In the genomic region with DNA sequence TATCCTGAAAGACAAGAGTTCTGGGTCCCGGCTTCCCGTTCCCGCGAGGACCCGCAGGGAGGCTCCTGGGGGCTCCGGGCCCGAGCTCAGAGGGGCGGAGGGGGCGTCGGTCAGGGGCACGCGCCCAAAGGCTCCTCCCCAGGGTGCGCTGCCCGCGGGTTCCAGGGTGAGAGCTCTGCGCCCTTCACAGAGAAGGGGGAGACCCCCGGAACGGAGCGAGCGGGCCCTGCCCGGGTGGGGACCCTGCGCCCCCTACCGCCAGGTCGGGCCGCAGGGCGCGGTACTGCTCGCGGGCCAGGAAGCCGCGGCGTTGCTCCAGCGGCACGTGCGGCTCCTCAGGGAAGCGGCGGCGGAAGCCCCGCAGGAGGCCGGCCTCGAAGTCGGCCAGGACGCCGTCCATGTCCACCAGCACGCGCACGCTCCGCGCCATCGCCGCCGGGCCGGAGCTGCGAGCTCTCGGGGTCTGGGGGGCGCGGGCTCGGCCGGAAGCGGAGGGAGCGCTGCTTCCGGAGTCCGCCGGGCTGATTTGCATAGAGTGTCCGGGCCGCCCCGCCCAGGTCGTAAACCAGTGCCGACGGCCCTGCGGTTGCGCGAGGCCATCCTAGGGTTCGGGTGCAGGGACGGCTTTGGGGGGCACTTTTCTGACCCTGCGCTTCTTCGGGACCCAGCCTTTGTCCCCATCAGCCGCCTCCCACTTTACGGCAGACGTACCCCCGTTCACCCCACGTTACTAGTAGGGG, we compare ENCODE assay signal across 1 cellular context.
TF ChIP-seq lines count a peak whose summit lies in the region.

A gene (minus strand): TSS at position 465 of the 740 bp plus-strand sequence. CDS start 35 bp downstream, at position 430.

TF ChIP-seq in HepG2, 621 proteins besides CTCF, POLR2A, EP300 and RAD21 (continued from another document and continues in another):
- TF ChIP-seq, protein P1, sequence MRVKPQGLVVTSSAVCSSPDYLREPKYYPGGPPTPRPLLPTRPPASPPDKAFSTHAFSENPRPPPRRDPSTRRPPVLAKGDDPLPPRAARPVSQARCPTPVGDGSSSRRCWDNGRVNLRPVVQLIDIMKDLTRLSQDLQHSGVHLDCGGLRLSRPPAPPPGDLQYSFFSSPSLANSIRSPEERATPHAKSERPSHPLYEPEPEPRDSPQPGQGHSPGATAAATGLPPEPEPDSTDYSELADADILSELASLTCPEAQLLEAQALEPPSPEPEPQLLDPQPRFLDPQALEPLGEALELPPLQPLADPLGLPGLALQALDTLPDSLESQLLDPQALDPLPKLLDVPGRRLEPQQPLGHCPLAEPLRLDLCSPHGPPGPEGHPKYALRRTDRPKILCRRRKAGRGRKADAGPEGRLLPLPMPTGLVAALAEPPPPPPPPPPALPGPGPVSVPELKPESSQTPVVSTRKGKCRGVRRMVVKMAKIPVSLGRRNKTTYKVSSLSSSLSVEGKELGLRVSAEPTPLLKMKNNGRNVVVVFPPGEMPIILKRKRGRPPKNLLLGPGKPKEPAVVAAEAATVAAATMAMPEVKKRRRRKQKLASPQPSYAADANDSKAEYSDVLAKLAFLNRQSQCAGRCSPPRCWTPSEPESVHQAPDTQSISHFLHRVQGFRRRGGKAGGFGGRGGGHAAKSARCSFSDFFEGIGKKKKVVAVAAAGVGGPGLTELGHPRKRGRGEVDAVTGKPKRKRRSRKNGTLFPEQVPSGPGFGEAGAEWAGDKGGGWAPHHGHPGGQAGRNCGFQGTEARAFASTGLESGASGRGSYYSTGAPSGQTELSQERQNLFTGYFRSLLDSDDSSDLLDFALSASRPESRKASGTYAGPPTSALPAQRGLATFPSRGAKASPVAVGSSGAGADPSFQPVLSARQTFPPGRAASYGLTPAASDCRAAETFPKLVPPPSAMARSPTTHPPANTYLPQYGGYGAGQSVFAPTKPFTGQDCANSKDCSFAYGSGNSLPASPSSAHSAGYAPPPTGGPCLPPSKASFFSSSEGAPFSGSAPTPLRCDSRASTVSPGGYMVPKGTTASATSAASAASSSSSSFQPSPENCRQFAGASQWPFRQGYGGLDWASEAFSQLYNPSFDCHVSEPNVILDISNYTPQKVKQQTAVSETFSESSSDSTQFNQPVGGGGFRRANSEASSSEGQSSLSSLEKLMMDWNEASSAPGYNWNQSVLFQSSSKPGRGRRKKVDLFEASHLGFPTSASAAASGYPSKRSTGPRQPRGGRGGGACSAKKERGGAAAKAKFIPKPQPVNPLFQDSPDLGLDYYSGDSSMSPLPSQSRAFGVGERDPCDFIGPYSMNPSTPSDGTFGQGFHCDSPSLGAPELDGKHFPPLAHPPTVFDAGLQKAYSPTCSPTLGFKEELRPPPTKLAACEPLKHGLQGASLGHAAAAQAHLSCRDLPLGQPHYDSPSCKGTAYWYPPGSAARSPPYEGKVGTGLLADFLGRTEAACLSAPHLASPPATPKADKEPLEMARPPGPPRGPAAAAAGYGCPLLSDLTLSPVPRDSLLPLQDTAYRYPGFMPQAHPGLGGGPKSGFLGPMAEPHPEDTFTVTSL (CRISPR knock-in tag; IDR thresholded peaks at IDR 0.05; ENCODE audit: borderline replicate concordance): no peak
- TF ChIP-seq, protein P2, sequence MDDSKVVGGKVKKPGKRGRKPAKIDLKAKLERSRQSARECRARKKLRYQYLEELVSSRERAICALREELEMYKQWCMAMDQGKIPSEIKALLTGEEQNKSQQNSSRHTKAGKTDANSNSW (CRISPR knock-in tag; IDR thresholded peaks at IDR 0.05; ENCODE audit: borderline replicate concordance): 0 out of 2 replicates have a peak, but pooled peaks have one; percentile 57
- TF ChIP-seq, protein P3, sequence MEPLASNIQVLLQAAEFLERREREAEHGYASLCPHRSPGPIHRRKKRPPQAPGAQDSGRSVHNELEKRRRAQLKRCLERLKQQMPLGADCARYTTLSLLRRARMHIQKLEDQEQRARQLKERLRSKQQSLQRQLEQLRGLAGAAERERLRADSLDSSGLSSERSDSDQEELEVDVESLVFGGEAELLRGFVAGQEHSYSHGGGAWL (CRISPR knock-in tag; IDR thresholded peaks at IDR 0.05): peak; percentile 98
- TF ChIP-seq ZNF337 (CRISPR knock-in tag; IDR thresholded peaks at IDR 0.05; ENCODE audit: borderline replicate concordance, low read depth) (no peak), ZNF224 (CRISPR knock-in tag; IDR thresholded peaks at IDR 0.05) (no peak), SMC3 (IDR thresholded peaks at IDR 0.05; ENCODE audit: low read length) (no peak; the same call in 1 of the 2 replicates), PHF20 (CRISPR knock-in tag; IDR thresholded peaks at IDR 0.05) (peak; percentile 78), ZSCAN12 (CRISPR knock-in tag; IDR thresholded peaks at IDR 0.05) (peak; percentile 92), ZNF205 (CRISPR knock-in tag; IDR thresholded peaks at IDR 0.05) (peak; percentile 86; the same call in 1 of the 2 replicates), MXI1 (IDR thresholded peaks at IDR 0.05; ENCODE audit: borderline replicate concordance, low read depth, low read length) (peak; percentile 83; the same call in 2 of the 3 replicates), ZNF329 (CRISPR knock-in tag; IDR thresholded peaks at IDR 0.05; ENCODE audit: low read depth) (no peak), ZNF703 (CRISPR knock-in tag; IDR thresholded peaks at IDR 0.05; ENCODE audit: borderline replicate concordance) (no peak; the same call in 1 of the 2 replicates), KMT2B (CRISPR knock-in tag; IDR thresholded peaks at IDR 0.05) (peak; percentile 72), CENPX (CRISPR knock-in tag; IDR thresholded peaks at IDR 0.05) (no peak), HNF4A (CRISPR knock-in tag; IDR thresholded peaks at IDR 0.05) (no peak), MXD4 (CRISPR knock-in tag; IDR thresholded peaks at IDR 0.05) (peak; percentile 97), ZNF615 (CRISPR knock-in tag; IDR thresholded peaks at IDR 0.05; ENCODE audit: borderline replicate concordance) (no peak), NRL (CRISPR knock-in tag; IDR thresholded peaks at IDR 0.05; ENCODE audit: borderline replicate concordance) (no peak), REL (CRISPR knock-in tag; conservative IDR thresholded peaks at IDR 0.05) (no peak), IRF2 (CRISPR knock-in tag; IDR thresholded peaks at IDR 0.05) (no peak; the same call in 1 of the 2 replicates)
- TF ChIP-seq, protein P4, sequence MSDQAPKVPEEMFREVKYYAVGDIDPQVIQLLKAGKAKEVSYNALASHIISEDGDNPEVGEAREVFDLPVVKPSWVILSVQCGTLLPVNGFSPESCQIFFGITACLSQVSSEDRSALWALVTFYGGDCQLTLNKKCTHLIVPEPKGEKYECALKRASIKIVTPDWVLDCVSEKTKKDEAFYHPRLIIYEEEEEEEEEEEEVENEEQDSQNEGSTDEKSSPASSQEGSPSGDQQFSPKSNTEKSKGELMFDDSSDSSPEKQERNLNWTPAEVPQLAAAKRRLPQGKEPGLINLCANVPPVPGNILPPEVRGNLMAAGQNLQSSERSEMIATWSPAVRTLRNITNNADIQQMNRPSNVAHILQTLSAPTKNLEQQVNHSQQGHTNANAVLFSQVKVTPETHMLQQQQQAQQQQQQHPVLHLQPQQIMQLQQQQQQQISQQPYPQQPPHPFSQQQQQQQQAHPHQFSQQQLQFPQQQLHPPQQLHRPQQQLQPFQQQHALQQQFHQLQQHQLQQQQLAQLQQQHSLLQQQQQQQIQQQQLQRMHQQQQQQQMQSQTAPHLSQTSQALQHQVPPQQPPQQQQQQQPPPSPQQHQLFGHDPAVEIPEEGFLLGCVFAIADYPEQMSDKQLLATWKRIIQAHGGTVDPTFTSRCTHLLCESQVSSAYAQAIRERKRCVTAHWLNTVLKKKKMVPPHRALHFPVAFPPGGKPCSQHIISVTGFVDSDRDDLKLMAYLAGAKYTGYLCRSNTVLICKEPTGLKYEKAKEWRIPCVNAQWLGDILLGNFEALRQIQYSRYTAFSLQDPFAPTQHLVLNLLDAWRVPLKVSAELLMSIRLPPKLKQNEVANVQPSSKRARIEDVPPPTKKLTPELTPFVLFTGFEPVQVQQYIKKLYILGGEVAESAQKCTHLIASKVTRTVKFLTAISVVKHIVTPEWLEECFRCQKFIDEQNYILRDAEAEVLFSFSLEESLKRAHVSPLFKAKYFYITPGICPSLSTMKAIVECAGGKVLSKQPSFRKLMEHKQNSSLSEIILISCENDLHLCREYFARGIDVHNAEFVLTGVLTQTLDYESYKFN (CRISPR knock-in tag; conservative IDR thresholded peaks at IDR 0.05): peak; percentile 43; the same call in 1 of the 2 replicates
- TF ChIP-seq, protein P5, sequence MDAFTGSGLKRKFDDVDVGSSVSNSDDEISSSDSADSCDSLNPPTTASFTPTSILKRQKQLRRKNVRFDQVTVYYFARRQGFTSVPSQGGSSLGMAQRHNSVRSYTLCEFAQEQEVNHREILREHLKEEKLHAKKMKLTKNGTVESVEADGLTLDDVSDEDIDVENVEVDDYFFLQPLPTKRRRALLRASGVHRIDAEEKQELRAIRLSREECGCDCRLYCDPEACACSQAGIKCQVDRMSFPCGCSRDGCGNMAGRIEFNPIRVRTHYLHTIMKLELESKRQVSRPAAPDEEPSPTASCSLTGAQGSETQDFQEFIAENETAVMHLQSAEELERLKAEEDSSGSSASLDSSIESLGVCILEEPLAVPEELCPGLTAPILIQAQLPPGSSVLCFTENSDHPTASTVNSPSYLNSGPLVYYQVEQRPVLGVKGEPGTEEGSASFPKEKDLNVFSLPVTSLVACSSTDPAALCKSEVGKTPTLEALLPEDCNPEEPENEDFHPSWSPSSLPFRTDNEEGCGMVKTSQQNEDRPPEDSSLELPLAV (CRISPR knock-in tag; conservative IDR thresholded peaks at IDR 0.05; ENCODE audit: low read depth): no peak
- TF ChIP-seq, protein P6, sequence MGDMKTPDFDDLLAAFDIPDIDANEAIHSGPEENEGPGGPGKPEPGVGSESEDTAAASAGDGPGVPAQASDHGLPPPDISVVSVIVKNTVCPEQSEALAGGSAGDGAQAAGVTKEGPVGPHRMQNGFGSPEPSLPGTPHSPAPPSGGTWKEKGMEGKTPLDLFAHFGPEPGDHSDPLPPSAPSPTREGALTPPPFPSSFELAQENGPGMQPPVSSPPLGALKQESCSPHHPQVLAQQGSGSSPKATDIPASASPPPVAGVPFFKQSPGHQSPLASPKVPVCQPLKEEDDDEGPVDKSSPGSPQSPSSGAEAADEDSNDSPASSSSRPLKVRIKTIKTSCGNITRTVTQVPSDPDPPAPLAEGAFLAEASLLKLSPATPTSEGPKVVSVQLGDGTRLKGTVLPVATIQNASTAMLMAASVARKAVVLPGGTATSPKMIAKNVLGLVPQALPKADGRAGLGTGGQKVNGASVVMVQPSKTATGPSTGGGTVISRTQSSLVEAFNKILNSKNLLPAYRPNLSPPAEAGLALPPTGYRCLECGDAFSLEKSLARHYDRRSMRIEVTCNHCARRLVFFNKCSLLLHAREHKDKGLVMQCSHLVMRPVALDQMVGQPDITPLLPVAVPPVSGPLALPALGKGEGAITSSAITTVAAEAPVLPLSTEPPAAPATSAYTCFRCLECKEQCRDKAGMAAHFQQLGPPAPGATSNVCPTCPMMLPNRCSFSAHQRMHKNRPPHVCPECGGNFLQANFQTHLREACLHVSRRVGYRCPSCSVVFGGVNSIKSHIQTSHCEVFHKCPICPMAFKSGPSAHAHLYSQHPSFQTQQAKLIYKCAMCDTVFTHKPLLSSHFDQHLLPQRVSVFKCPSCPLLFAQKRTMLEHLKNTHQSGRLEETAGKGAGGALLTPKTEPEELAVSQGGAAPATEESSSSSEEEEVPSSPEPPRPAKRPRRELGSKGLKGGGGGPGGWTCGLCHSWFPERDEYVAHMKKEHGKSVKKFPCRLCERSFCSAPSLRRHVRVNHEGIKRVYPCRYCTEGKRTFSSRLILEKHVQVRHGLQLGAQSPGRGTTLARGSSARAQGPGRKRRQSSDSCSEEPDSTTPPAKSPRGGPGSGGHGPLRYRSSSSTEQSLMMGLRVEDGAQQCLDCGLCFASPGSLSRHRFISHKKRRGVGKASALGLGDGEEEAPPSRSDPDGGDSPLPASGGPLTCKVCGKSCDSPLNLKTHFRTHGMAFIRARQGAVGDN (CRISPR knock-in tag; IDR thresholded peaks at IDR 0.05): peak; percentile 97
- TF ChIP-seq, protein P7, sequence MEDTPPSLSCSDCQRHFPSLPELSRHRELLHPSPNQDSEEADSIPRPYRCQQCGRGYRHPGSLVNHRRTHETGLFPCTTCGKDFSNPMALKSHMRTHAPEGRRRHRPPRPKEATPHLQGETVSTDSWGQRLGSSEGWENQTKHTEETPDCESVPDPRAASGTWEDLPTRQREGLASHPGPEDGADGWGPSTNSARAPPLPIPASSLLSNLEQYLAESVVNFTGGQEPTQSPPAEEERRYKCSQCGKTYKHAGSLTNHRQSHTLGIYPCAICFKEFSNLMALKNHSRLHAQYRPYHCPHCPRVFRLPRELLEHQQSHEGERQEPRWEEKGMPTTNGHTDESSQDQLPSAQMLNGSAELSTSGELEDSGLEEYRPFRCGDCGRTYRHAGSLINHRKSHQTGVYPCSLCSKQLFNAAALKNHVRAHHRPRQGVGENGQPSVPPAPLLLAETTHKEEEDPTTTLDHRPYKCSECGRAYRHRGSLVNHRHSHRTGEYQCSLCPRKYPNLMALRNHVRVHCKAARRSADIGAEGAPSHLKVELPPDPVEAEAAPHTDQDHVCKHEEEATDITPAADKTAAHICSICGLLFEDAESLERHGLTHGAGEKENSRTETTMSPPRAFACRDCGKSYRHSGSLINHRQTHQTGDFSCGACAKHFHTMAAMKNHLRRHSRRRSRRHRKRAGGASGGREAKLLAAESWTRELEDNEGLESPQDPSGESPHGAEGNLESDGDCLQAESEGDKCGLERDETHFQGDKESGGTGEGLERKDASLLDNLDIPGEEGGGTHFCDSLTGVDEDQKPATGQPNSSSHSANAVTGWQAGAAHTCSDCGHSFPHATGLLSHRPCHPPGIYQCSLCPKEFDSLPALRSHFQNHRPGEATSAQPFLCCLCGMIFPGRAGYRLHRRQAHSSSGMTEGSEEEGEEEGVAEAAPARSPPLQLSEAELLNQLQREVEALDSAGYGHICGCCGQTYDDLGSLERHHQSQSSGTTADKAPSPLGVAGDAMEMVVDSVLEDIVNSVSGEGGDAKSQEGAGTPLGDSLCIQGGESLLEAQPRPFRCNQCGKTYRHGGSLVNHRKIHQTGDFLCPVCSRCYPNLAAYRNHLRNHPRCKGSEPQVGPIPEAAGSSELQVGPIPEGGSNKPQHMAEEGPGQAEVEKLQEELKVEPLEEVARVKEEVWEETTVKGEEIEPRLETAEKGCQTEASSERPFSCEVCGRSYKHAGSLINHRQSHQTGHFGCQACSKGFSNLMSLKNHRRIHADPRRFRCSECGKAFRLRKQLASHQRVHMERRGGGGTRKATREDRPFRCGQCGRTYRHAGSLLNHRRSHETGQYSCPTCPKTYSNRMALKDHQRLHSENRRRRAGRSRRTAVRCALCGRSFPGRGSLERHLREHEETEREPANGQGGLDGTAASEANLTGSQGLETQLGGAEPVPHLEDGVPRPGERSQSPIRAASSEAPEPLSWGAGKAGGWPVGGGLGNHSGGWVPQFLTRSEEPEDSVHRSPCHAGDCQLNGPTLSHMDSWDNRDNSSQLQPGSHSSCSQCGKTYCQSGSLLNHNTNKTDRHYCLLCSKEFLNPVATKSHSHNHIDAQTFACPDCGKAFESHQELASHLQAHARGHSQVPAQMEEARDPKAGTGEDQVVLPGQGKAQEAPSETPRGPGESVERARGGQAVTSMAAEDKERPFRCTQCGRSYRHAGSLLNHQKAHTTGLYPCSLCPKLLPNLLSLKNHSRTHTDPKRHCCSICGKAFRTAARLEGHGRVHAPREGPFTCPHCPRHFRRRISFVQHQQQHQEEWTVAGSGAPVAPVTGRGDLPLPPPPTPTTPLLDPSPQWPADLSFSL (CRISPR knock-in tag; IDR thresholded peaks at IDR 0.05): no peak; the same call in 1 of the 2 replicates
- TF ChIP-seq, protein P8, sequence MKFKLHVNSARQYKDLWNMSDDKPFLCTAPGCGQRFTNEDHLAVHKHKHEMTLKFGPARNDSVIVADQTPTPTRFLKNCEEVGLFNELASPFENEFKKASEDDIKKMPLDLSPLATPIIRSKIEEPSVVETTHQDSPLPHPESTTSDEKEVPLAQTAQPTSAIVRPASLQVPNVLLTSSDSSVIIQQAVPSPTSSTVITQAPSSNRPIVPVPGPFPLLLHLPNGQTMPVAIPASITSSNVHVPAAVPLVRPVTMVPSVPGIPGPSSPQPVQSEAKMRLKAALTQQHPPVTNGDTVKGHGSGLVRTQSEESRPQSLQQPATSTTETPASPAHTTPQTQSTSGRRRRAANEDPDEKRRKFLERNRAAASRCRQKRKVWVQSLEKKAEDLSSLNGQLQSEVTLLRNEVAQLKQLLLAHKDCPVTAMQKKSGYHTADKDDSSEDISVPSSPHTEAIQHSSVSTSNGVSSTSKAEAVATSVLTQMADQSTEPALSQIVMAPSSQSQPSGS (CRISPR knock-in tag; IDR thresholded peaks at IDR 0.05): peak; percentile 74
